In genomic region chr12:1665366-1665765, GRCh38 we compare ENCODE assay signal across 27 cellular contexts. TPM values are rescaled to one million over a fixed set of nuclear protein-coding genes. Genes with fewer than 3 reads are reported as not detected.
A peak's percentile ranks its signal among the peaks of the same experiment; 100 is the strongest.
DNase-seq lines count a peak whose midpoint lies in the region; ATAC-seq, FAIRE-seq and TF ChIP-seq lines count a peak whose summit lies in the region.
"Had no signal": no experiment of that assay in that cellular context is flagged by ENCODE, and none has a peak within 500 bp of the region (broad histone marks: within the 10 kb centered on the region; RNA-seq: fewer than 3 reads in every experiment).

No MANE protein-coding gene starts in this region.

- DNase-seq in HL-60 (ENCODE audit: low read depth in 1 of 2, low spot score in 1 of 2): no peak
- DNase-seq in small intestine: no peak
- no peak for DNase-seq in T-helper 9 cell
- DNase-seq in activated CD4-positive, alpha-beta T cell treated with anti-CD3 and anti-CD28 coated beads for 36 hours: no peak
- no peak for DNase-seq in vagina (ENCODE audit: extremely low spot score in 2 of 2)
- DNase-seq in iPS-NIHi11 (ENCODE audit: low spot score): no peak
- DNase-seq: activated CD8-positive, alpha-beta T cell treated with anti-CD3 and anti-CD28 coated beads, Interleukin-2, amount 10 ng/mL, durations not matched to agents 7 days and 5 days; activated naive CD4-positive, alpha-beta T cell treated with Interleukin-2 at 50 U/mL for 16 hours; activated T-cell treated with anti-CD3 and anti-CD28 coated beads, Interleukin-2, amount 50 U/mL, for 1 hour; dermis blood vessel endothelial cell; glutamatergic neuron; H7; left cardiac atrium; NCI-H187; NCI-H526 treated with DMSO at 0.1 percent for 48 hours; nephron progenitor cell; stimulated activated CD4-positive, alpha-beta T cell treated with anti-CD3 and anti-CD28 coated beads, Interleukin-1b, Interleukin-23, amount 100 ng/mL, for 48 hours had no signal

- peaks cover 2% of the 10 kb centered on the region for H3K27me3 Mint-ChIP-seq in dendritic cell treated with granulocyte-macrophage colony-stimulating factor and Interleukin-4, amounts not matched to agents 40 ng/mL and 50 ng/mL, for 4 days
- H3K27me3 Mint-ChIP-seq in activated CD4-positive, alpha-beta T cell treated with anti-CD3 and anti-CD28 coated beads for 36 hours: no peaks in the 10 kb centered on the region

- H4K20me1 ChIP-seq in BLaER1: no peaks in the 10 kb centered on the region

- ATAC-seq in activated CD4-positive, alpha-beta T cell treated with anti-CD3 and anti-CD28 coated beads for 36 hours: no peak
- ATAC-seq: activated CD4-positive, CD25-positive, alpha-beta regulatory T cell treated with anti-CD3 and anti-CD28 coated beads, Interleukin-2, amount 50 U/mL, for 24 hours; activated CD8-positive, alpha-beta T cell treated with anti-CD3 and anti-CD28 coated beads, Interleukin-2, amount 10 ng/mL, durations not matched to agents 7 days and 5 days; left cardiac atrium; SK-N-SH treated with all-trans-retinoic acid at 6 μM for 48 hours had no signal

- H3K27ac Mint-ChIP-seq in dendritic cell treated with granulocyte-macrophage colony-stimulating factor and Interleukin-4, amounts not matched to agents 40 ng/mL and 50 ng/mL, for 4 days: peak overlapping the region; percentile 14
- H3K27ac Mint-ChIP-seq in activated CD4-positive, alpha-beta T cell treated with anti-CD3 and anti-CD28 coated beads for 36 hours: no peak overlapping the region

- POLR2A ChIA-PET in activated CD4-positive, alpha-beta T cell treated with anti-CD3 and anti-CD28 coated beads for 36 hours (lab: Charles Lee): no interaction called here

- peaks cover 44% of the 10 kb centered on the region for H3K4me1 Mint-ChIP-seq in dendritic cell treated with granulocyte-macrophage colony-stimulating factor and Interleukin-4, amounts not matched to agents 40 ng/mL and 50 ng/mL, for 4 days (ENCODE audit: low read depth)
- peaks cover 53% of the 10 kb centered on the region for H3K4me1 Mint-ChIP-seq in activated CD4-positive, alpha-beta T cell treated with anti-CD3 and anti-CD28 coated beads for 36 hours

- no peaks in the 10 kb centered on the region for H3K36me3 Mint-ChIP-seq in dendritic cell treated with granulocyte-macrophage colony-stimulating factor and Interleukin-4, amounts not matched to agents 40 ng/mL and 50 ng/mL, for 4 days (ENCODE audit: low read depth)
- no peaks in the 10 kb centered on the region for H3K36me3 Mint-ChIP-seq in activated CD4-positive, alpha-beta T cell treated with anti-CD3 and anti-CD28 coated beads for 36 hours (ENCODE audit: low read depth)

- H3K4me3 ChIP-seq in BLaER1 (no peak overlapping the region), HL-60 (replicated peaks; ENCODE audit: insufficient read depth, low read length) (no peak overlapping the region), small intestine (ENCODE audit: low read depth in 1 of 2, low read length in 2 of 2) (no peak overlapping the region), vagina (no peak overlapping the region)
- H3K4me3 ChIP-seq: cardiac muscle cell, prostate gland had no signal

- FAIRE-seq in small intestine (lab: Jason Lieb, UNC): no peak
- FAIRE-seq: G401.6, GM18507 had no signal

- no peak for TF ChIP-seq CTCF in HL-60 (IDR thresholded peaks at IDR 0.05; ENCODE audit: insufficient read depth, low read length)
- TF ChIP-seq CTCF in vagina (IDR thresholded peaks at IDR 0.05): no peak

- no peaks in the 10 kb centered on the region for H3K9me3 Mint-ChIP-seq in dendritic cell treated with granulocyte-macrophage colony-stimulating factor and Interleukin-4, amounts not matched to agents 40 ng/mL and 50 ng/mL, for 4 days
- H3K9me3 Mint-ChIP-seq in activated CD4-positive, alpha-beta T cell treated with anti-CD3 and anti-CD28 coated beads for 36 hours (ENCODE audit: low read depth): no peaks in the 10 kb centered on the region

- H3K27me3 ChIP-seq in BLaER1 (no peaks in the 10 kb centered on the region), HL-60 (ENCODE audit: insufficient read depth, poor library complexity, severe bottlenecking) (no peaks in the 10 kb centered on the region), small intestine (ENCODE audit: control insufficient read depth in 2 of 2, insufficient read depth in 2 of 2, low read length in 2 of 2) (no peaks in the 10 kb centered on the region), vagina (no peaks in the 10 kb centered on the region)

- H3K36me3 ChIP-seq in BLaER1 (no peaks in the 10 kb centered on the region), small intestine (ENCODE audit: control insufficient read depth in 2 of 2, insufficient read depth in 2 of 2, low read length in 2 of 2) (no peaks in the 10 kb centered on the region), vagina (no peaks in the 10 kb centered on the region)
- H3K36me3 ChIP-seq: cardiac muscle cell, prostate gland had no signal

- peak overlapping the region; percentile 36; the same call in 1 of the 2 replicates for H3K9ac ChIP-seq in BLaER1
- H3K9ac ChIP-seq: KMS-11 had no signal

- H3K9me3 ChIP-seq in BLaER1: no peaks in the 10 kb centered on the region
- no peaks in the 10 kb centered on the region for H3K9me3 ChIP-seq in small intestine (ENCODE audit: control insufficient read depth, low read depth)
- H3K9me3 ChIP-seq in vagina: no peaks in the 10 kb centered on the region
- H3K9me3 ChIP-seq: prostate gland had no signal

- peak overlapping the region; percentile 63 for H3K27ac ChIP-seq in BLaER1
- H3K27ac ChIP-seq in HL-60 (replicated peaks): peak overlapping the region; percentile 38
- peak overlapping the region; percentile 2 to 52 for H3K27ac ChIP-seq in small intestine (ENCODE audit: low read depth in 1 of 2, low read length in 1 of 2)
- no peak overlapping the region for H3K27ac ChIP-seq in vagina
- H3K27ac ChIP-seq: cardiac muscle cell, KMS-11, prostate gland had no signal

- no peak overlapping the region for H3K4me3 Mint-ChIP-seq in dendritic cell treated with granulocyte-macrophage colony-stimulating factor and Interleukin-4, amounts not matched to agents 40 ng/mL and 50 ng/mL, for 4 days
- no peak overlapping the region for H3K4me3 Mint-ChIP-seq in activated CD4-positive, alpha-beta T cell treated with anti-CD3 and anti-CD28 coated beads for 36 hours
- H3K4me3 Mint-ChIP-seq: activated CD8-positive, alpha-beta T cell treated with anti-CD3 and anti-CD28 coated beads, Interleukin-2, amount 10 ng/mL, durations not matched to agents 7 days and 5 days had no signal

- intact Hi-C loops in dendritic cell treated with granulocyte-macrophage colony-stimulating factor and Interleukin-4, amounts not matched to agents 40 ng/mL and 50 ng/mL, for 4 days (cut with micrococcal nuclease): no loop called here
- intact Hi-C loops in activated CD4-positive, alpha-beta T cell treated with anti-CD3 and anti-CD28 coated beads for 36 hours (cut with DNase I, micrococcal nuclease): no loop called here
- intact Hi-C loops in vagina (cut with DNase I): loop anchor here (10.0 kb wide), 1 partner anchor 269 kb away; no protein-coding TSS in a partner anchor

- H3K4me1 ChIP-seq in BLaER1 (peaks cover 84% of the 10 kb centered on the region), small intestine (ENCODE audit: control insufficient read depth in 2 of 2, insufficient read depth in 1 of 2, low read depth in 1 of 2, low read length in 1 of 2) (peaks cover 3 to 7% of the 10 kb centered on the region in 2 donors), vagina (peaks cover 6% of the 10 kb centered on the region)
- H3K4me1 ChIP-seq: prostate gland had no signal

- CTCF ChIA-PET in activated CD4-positive, alpha-beta T cell treated with anti-CD3 and anti-CD28 coated beads for 36 hours (lab: Charles Lee): interaction anchor here (0.6 to 0.9 kb wide), 3 partner anchors 12 to 31 kb away, joined by 3 to 6 read pairs (median 3); no protein-coding TSS in a partner anchor

- WGBS in small intestine, 3 donors: 70 to 86% (median 76%) methylated on average over 2 of the region's 2 CpGs

- H3K4me2 ChIP-seq in BLaER1: peak overlapping the region; percentile 80
- H3K4me2 ChIP-seq: KMS-11 had no signal

- no peak for TF ChIP-seq POLR2A in vagina (IDR thresholded peaks at IDR 0.05)

RNA-seq across cellular contexts. Expression of gene ADIPOR2, which starts 25.5 kb away (rescaled TPM):
- polyA plus RNA-seq in small intestine: 10 to 100 TPM; 35.6 to 55.9 (median 41.9) TPM
- total RNA-seq in activated CD4-positive, alpha-beta T cell treated with anti-CD3 and anti-CD28 coated beads for 36 hours: 10 to 100 TPM; 51.7 to 52.6 TPM
- 54.0 TPM for total RNA-seq in vagina

RNA-seq across cellular contexts. Expression of gene WNT5B, which starts 36.3 kb away (rescaled TPM):
- polyA plus RNA-seq in small intestine: 1 to 10 TPM in 2 of 3 donors, under 1 TPM in 1; 0.67 to 3.6 (median 1.1) TPM
- total RNA-seq in activated CD4-positive, alpha-beta T cell treated with anti-CD3 and anti-CD28 coated beads for 36 hours: not detected
- total RNA-seq in vagina: 7.6 TPM
- total RNA-seq: activated CD8-positive, alpha-beta T cell treated with anti-CD3 and anti-CD28 coated beads, Interleukin-2, amount 10 ng/mL, durations not matched to agents 7 days and 5 days; HT-29 had no signal
